Comparison of ENCODE assay signal across 8 cellular contexts in the genomic region with DNA sequence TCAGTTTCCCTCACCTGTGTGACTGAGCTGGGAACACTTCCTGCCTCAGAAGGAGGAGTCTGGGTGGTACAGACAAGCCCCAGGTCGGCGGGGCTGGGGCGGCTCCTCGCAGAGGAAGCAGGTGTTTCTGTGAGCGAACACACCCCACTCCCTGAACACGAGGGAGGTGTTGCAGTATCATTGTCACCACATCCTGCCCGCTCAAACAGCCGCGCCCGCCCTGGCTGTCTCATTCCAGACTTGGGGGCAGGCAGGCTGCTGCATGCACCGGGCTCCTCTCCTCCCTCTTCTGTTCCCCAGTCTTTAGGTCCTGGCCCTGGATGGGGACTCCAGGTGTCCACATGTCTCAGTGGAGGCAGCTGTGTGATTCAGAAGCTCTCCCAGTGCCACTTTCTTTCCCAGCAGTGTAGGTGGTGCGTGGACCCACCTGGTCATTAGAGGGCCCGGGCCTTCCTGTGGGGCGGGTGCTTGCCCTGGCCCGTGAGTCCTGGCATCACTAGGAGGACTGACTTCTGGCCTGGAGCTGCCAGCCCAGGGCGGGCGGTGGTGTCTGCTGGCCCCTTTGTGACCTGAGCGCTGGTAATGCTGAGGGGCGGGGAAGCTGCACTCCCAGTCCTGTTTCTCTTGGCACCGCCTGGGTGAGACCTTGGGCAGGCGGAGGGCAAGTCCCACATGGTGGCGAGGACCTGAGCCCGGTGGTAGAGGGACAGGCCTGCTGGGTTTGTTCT. TPM values are rescaled to one million over a fixed set of nuclear protein-coding genes. Genes with fewer than 3 reads are reported as not detected.
A peak's percentile ranks its signal among the peaks of the same experiment; 100 is the strongest.
DNase-seq lines count a peak whose midpoint lies in the region; ATAC-seq and TF ChIP-seq lines count a peak whose summit lies in the region.

No MANE protein-coding gene starts in this region.

- H3K36me3 Mint-ChIP-seq in activated naive CD4-positive, alpha-beta T cell treated with anti-CD3 and anti-CD28 coated beads for 36 hours (ENCODE audit: low read depth) = peaks cover 8% of the 10 kb centered on the region

- intact Hi-C loops in PC-9 (cut with micrococcal nuclease; ENCODE audit: unreplicated experiment) (loop anchor here (1.0 kb wide), 4 partner anchors 10 to 46 kb away; no protein-coding TSS in a partner anchor), mucosa of descending colon (cut with DNase I, micrococcal nuclease) (no loop called here)
- intact Hi-C loops in activated naive CD4-positive, alpha-beta T cell treated with anti-CD3 and anti-CD28 coated beads for 36 hours (cut with micrococcal nuclease) = loop anchor here (1.0 kb wide), 2 partner anchors 20 to 39 kb away; partner anchors contain the start of gene LRRC8A

- TSS peak; percentile 62 for BruUV-seq in PC-9 (replicated peaks; lab: Mats Ljungman, UMichigan)

- H3K9me3 Mint-ChIP-seq in activated naive CD4-positive, alpha-beta T cell treated with anti-CD3 and anti-CD28 coated beads for 36 hours = no peaks in the 10 kb centered on the region

- peak; percentile 58 for ATAC-seq in GM18519 (IDR thresholded peaks at IDR 0.05; ENCODE audit: low FRiP score, unreplicated experiment)
- peak; percentile 69 for ATAC-seq in HG02884 (IDR thresholded peaks at IDR 0.05; ENCODE audit: unreplicated experiment)
- ATAC-seq in mucosa of descending colon = peak; percentile 94

- POLR2A ChIA-PET in PC-9 (lab: Charles Lee; ENCODE audit: unreplicated experiment) = interaction anchor here (0.5 to 1.3 kb wide), 7 partner anchors 9 to 1328 kb away, joined by 3 to 19 read pairs (median 6); no protein-coding TSS in a partner anchor

- H3K36me3 ChIP-seq in PC-9 (ENCODE audit: low read depth) = 0 out of 2 replicates have a peak, but pooled peaks cover 2% of the 10 kb centered on the region
- H3K36me3 ChIP-seq in mucosa of descending colon (ENCODE audit: low read depth) = peaks cover under 1% of the 10 kb centered on the region
- peaks cover 0 to 33% (median 16%) of the 10 kb centered on the region in 5 donors for H3K36me3 ChIP-seq in subcutaneous abdominal adipose tissue (ENCODE audit: control insufficient read depth in 5 of 5, insufficient read depth in 5 of 5, low read length in 5 of 5)

- DNase-seq in PC-9 (peak; percentile 62 to 93), mucosa of descending colon (peak; percentile 80 to 93 (median 86)), epidermal melanocyte (ENCODE audit: insufficient read length, low spot score) (no peak), HuH-7.5 (ENCODE audit: low spot score) (no peak)
- peak; percentile 95 for DNase-seq in activated naive CD4-positive, alpha-beta T cell treated with anti-CD3 and anti-CD28 coated beads for 36 hours

- peak overlapping the region; percentile 75 for H3K27ac Mint-ChIP-seq in activated naive CD4-positive, alpha-beta T cell treated with anti-CD3 and anti-CD28 coated beads for 36 hours

- CTCF ChIA-PET in PC-9 (lab: Charles Lee) = no interaction called here
- CTCF ChIA-PET in activated naive CD4-positive, alpha-beta T cell treated with anti-CD3 and anti-CD28 coated beads for 36 hours (lab: Charles Lee) = interaction anchor here (0.5 to 1.0 kb wide), 3 partner anchors 12 to 43 kb away, joined by 3 read pairs; no protein-coding TSS in a partner anchor

- H3K79me2 ChIP-seq in PC-9 (ENCODE audit: low read depth) = peaks cover 10% of the 10 kb centered on the region; the same call in 1 of the 2 replicates

- no peaks in the 10 kb centered on the region for H3K27me3 Mint-ChIP-seq in activated naive CD4-positive, alpha-beta T cell treated with anti-CD3 and anti-CD28 coated beads for 36 hours (ENCODE audit: low read depth)

- H3K9me3 ChIP-seq in PC-9 (ENCODE audit: insufficient read depth, low read depth) (no peaks in the 10 kb centered on the region), mucosa of descending colon (no peaks in the 10 kb centered on the region), subcutaneous abdominal adipose tissue (ENCODE audit: control insufficient read depth in 5 of 5, low read length in 5 of 5) (no peaks in the 10 kb centered on the region)

- no peak overlapping the region for H2AFZ ChIP-seq in PC-9

- H3F3A ChIP-seq in PC-9 (ENCODE audit: insufficient read depth, low read depth) = peaks cover 61% of the 10 kb centered on the region

- H3K4me1 Mint-ChIP-seq in activated naive CD4-positive, alpha-beta T cell treated with anti-CD3 and anti-CD28 coated beads for 36 hours (ENCODE audit: low read depth) = peaks cover 70% of the 10 kb centered on the region

- TF ChIP-seq CTCF in PC-9 (conservative IDR thresholded peaks at IDR 0.05) (no peak), mucosa of descending colon (IDR thresholded peaks at IDR 0.05) (no peak)

- peak overlapping the region; percentile 27 for H3K4me3 Mint-ChIP-seq in activated naive CD4-positive, alpha-beta T cell treated with anti-CD3 and anti-CD28 coated beads for 36 hours

- H3K9me2 ChIP-seq in PC-9 (ENCODE audit: insufficient read depth) = no peaks in the 10 kb centered on the region

- H3K9ac ChIP-seq in subcutaneous abdominal adipose tissue (ENCODE audit: low read length in 5 of 5) = peak overlapping the region in 1 of 5 donors; percentile 11

- peak overlapping the region; percentile 62 for H3K4me2 ChIP-seq in PC-9

- H3K27ac ChIP-seq in PC-9 (peak overlapping the region; percentile 88), subcutaneous abdominal adipose tissue (ENCODE audit: low read depth, low read length) (peak overlapping the region; percentile 23)

- H3K27me3 ChIP-seq in PC-9 (ENCODE audit: insufficient read depth, low read depth) (no peaks in the 10 kb centered on the region), subcutaneous abdominal adipose tissue (ENCODE audit: control insufficient read depth in 5 of 5, insufficient read depth in 4 of 5, low read length in 5 of 5) (no peaks in the 10 kb centered on the region)

- no peaks in the 10 kb centered on the region for H4K20me1 ChIP-seq in PC-9 (ENCODE audit: insufficient read depth)

- H3K4me1 ChIP-seq in PC-9 (replicated peaks; ENCODE audit: insufficient read depth) (peaks cover 67% of the 10 kb centered on the region), mucosa of descending colon (ENCODE audit: low read depth) (peaks cover 14% of the 10 kb centered on the region), subcutaneous abdominal adipose tissue (ENCODE audit: control insufficient read depth in 5 of 5, insufficient read depth in 5 of 5, low read length in 5 of 5) (peaks cover 0 to 46% (median 14%) of the 10 kb centered on the region in 5 donors)

- H3K4me3 ChIP-seq in PC-9 (no peak overlapping the region; the same call in 1 of the 2 replicates), mucosa of descending colon (no peak overlapping the region), subcutaneous abdominal adipose tissue (ENCODE audit: low read depth in 1 of 5, low read length in 5 of 5) (no peak overlapping the region)

RNA-seq across cellular contexts. Expression of gene PHYHD1, which starts 18.3 kb away (rescaled TPM):
- 4.2 and 6.3 TPM in 2 replicates for total RNA-seq in PC-9 (2021)
- under 1 TPM; 0.44 to 0.50 TPM for total RNA-seq in activated naive CD4-positive, alpha-beta T cell treated with anti-CD3 and anti-CD28 coated beads for 36 hours
- 10 to 100 TPM in 1 of 3 donors, 1 to 10 TPM in 2; 2.2 to 19.0 (median 5.2) TPM for total RNA-seq in mucosa of descending colon

RNA-seq across cellular contexts. Expression of gene LRRC8A, which starts 20.6 kb away (rescaled TPM):
- 90.3 and 95.7 TPM in 2 replicates for total RNA-seq in PC-9 (2021)
- 10 to 100 TPM; 13.1 to 13.2 TPM for total RNA-seq in activated naive CD4-positive, alpha-beta T cell treated with anti-CD3 and anti-CD28 coated beads for 36 hours
- 10 to 100 TPM; 25.3 to 48.5 (median 25.4) TPM for total RNA-seq in mucosa of descending colon

RNA-seq across cellular contexts. Expression of gene KYAT1, which starts 20.8 kb away (rescaled TPM):
- 26.1 and 27.6 TPM in 2 replicates for total RNA-seq in PC-9 (2021)
- 10 to 100 TPM; 29.6 to 33.6 TPM for total RNA-seq in activated naive CD4-positive, alpha-beta T cell treated with anti-CD3 and anti-CD28 coated beads for 36 hours
- 1 to 10 TPM; 1.9 to 6.4 (median 2.9) TPM for total RNA-seq in mucosa of descending colon

RNA-seq across cellular contexts. Expression of gene DOLK, which starts 44.9 kb away (rescaled TPM):
- total RNA-seq in PC-9 (2021) (18.0 and 19.0 TPM in 2 replicates), mucosa of descending colon (1 to 10 TPM; 8.7 to 9.9 (median 9.7) TPM)
- total RNA-seq in activated naive CD4-positive, alpha-beta T cell treated with anti-CD3 and anti-CD28 coated beads for 36 hours = 1 to 10 TPM; 2.5 to 2.7 TPM

RNA-seq across cellular contexts. Expression of gene NUP188, which starts 45.0 kb away (rescaled TPM):
- total RNA-seq in PC-9 (2021) = 59.7 and 90.0 TPM in 2 replicates
- total RNA-seq in activated naive CD4-positive, alpha-beta T cell treated with anti-CD3 and anti-CD28 coated beads for 36 hours = 100 to 1,000 TPM; 101 to 112 TPM
- 10 to 100 TPM; 24.4 to 36.7 (median 30.4) TPM for total RNA-seq in mucosa of descending colon

Comparison
In these comparisons a context has a peak if more than half of its experiments do, and no peak if none do; other contexts are left out.
1. DNase-seq: peak in PC-9 (2 of 2), activated naive CD4-positive, alpha-beta T cell treated with anti-CD3 and anti-CD28 coated beads for 36 hours (single experiment) and mucosa of descending colon (3 of 3); none in epidermal melanocyte (single experiment) and HuH-7.5 (single experiment).
2. intact Hi-C loops: an anchor here in PC-9 (1.0 kb wide) and activated naive CD4-positive, alpha-beta T cell treated with anti-CD3 and anti-CD28 coated beads for 36 hours (1.0 kb wide); none called in mucosa of descending colon.
3. Peak in every context shown above with its lines, with median percentiles within 50 percentile points of each other: ATAC-seq.